In the genomic region with DNA sequence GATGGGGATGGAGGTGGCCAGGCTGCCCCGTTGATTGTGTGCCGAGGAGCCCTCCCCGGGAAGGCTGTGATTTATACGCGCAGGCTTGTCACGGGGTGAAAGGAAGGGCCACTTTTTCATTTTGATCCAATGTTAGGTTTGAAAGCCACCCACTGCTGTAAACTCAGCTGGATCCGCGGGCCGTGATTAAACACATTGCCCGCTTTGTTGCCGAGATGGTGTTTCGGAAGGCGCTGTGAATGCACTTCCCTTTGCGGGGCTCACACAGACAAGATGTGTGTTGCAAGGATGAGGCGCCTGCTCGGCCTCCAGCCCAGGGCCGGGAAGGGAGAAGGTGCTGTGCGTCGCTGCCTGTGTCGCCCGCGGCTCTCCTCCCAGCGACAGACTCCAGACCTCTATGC, we compare ENCODE assay signal across 11 cellular contexts.
A peak's percentile ranks its signal among the peaks of the same experiment; 100 is the strongest.
DNase-seq lines count a peak whose midpoint lies in the region; ATAC-seq and TF ChIP-seq lines count a peak whose summit lies in the region.
"Had no signal": no experiment of that assay in that cellular context is flagged by ENCODE, and none has a peak within 500 bp of the region (broad histone marks: within the 10 kb centered on the region; RNA-seq: fewer than 3 reads in every experiment).

No MANE protein-coding gene starts in this region.

- H3K9ac ChIP-seq in stomach smooth muscle (ENCODE audit: low read length in 2 of 2): peak overlapping the region in 1 of 2 donors; percentile 37
- H3K9ac ChIP-seq: KMS-11 had no signal

- 1% methylated on average over 17 of the region's 23 CpGs for WGBS in esophagus muscularis mucosa

- no peaks in the 10 kb centered on the region for H3K36me3 ChIP-seq in esophagus muscularis mucosa
- no peaks in the 10 kb centered on the region for H3K36me3 ChIP-seq in stomach smooth muscle (ENCODE audit: control insufficient read depth in 2 of 2, insufficient read depth in 2 of 2, low read length in 2 of 2)

- no peak for TF ChIP-seq EP300 in esophagus muscularis mucosa (IDR thresholded peaks at IDR 0.05)

- no peak for TF ChIP-seq CTCF in esophagus muscularis mucosa (IDR thresholded peaks at IDR 0.05)

- H3K9me3 ChIP-seq in esophagus muscularis mucosa: no peaks in the 10 kb centered on the region
- H3K9me3 ChIP-seq in stomach smooth muscle (ENCODE audit: control insufficient read depth in 2 of 2, low read length in 2 of 2): peaks cover 0 to under 1% of the 10 kb centered on the region in 2 donors

- H3K4me1 ChIP-seq in esophagus muscularis mucosa (peaks cover 0 to 17% (median 13%) of the 10 kb centered on the region in 4 donors), stomach smooth muscle (ENCODE audit: control insufficient read depth, insufficient read depth, low read length) (peaks cover 6% of the 10 kb centered on the region)

- no peak for TF ChIP-seq POLR2A in esophagus muscularis mucosa (IDR thresholded peaks at IDR 0.05; ENCODE audit: low read depth)

- intact Hi-C loops in esophagus muscularis mucosa (cut with DNase I): no loop called here

- H3K4me3 ChIP-seq in esophagus muscularis mucosa (peak overlapping the region; percentile 40 to 50 (median 44)), stomach smooth muscle (ENCODE audit: low read length in 2 of 2) (peak overlapping the region; percentile 58 to 70)
- H3K4me3 ChIP-seq: PC-9 had no signal

- ATAC-seq in HG03520 (IDR thresholded peaks at IDR 0.05; ENCODE audit: unreplicated experiment): no peak
- ATAC-seq in GM18868 (IDR thresholded peaks at IDR 0.05; ENCODE audit: unreplicated experiment): no peak

- H3K27ac ChIP-seq in esophagus muscularis mucosa (replicated peaks in 1 of 4) (no peak overlapping the region), stomach smooth muscle (ENCODE audit: low read length) (no peak overlapping the region)
- H3K27ac ChIP-seq: KMS-11, PC-9 had no signal

- peaks cover 0 to 40% (median 4%) of the 10 kb centered on the region in 4 donors for H3K27me3 ChIP-seq in esophagus muscularis mucosa
- peaks cover 7 to 12% of the 10 kb centered on the region in 2 donors for H3K27me3 ChIP-seq in stomach smooth muscle (ENCODE audit: control insufficient read depth in 1 of 2, insufficient read depth in 2 of 2, low read length in 2 of 2)

- DNase-seq in NCI-H526 treated with DMSO at 0.1 percent for 48 hours (lab: John Stamatoyannopoulos, UW) (peak; percentile 13), esophagus muscularis mucosa (ENCODE audit: extremely low spot score) (no peak), medulla oblongata (ENCODE audit: extremely low spot score) (peak; percentile 57), T-helper 1 cell (no peak)
- DNase-seq in activated T-cell treated with anti-CD3 and anti-CD28 coated beads, Interleukin-2, amount 50 U/mL, for 48 hours: no peak
- DNase-seq: activated CD4-positive, alpha-beta T cell treated with anti-CD3 and anti-CD28 coated beads, Interleukin-2, amount 50 U/mL, for 1 hour; PC-9 had no signal

Comparison
In these comparisons a context has a peak if more than half of its experiments do, and no peak if none do; other contexts are left out.
1. DNase-seq: peak in NCI-H526 treated with DMSO at 0.1 percent for 48 hours (single experiment) and medulla oblongata (single experiment); none in esophagus muscularis mucosa (single experiment), T-helper 1 cell (0 of 5) and activated T-cell treated with anti-CD3 and anti-CD28 coated beads, Interleukin-2, amount 50 U/mL, for 48 hours (0 of 2).